In the genomic region with DNA sequence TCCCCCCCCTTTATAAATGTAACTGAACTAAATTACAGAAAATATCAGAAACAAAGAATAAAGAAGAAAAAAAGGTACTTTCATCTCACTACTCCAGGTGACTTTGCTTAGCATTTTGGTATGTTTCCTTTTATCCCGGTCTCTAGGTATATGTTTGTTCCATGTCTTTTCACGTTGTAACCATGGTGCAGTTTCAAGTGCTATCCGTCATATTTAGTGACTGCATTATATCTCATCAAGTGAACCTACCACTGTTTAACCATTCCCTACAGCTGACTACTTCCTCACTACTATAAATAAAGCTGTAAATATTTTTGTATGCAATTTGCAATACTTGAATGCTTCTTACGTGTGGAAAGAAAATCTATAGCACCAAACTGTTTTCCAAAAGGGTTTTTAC, we compare ENCODE assay signal across 8 cellular contexts. TPM values are rescaled to one million over a fixed set of nuclear protein-coding genes. Genes with fewer than 3 reads are reported as not detected.
DNase-seq lines count a peak whose midpoint lies in the region; ATAC-seq lines count a peak whose summit lies in the region.

No MANE protein-coding gene starts in this region.

- H3K4me3 ChIP-seq in BLaER1 treated with 17β-estradiol and CSF1 and Interleukin-3, amounts not matched to agents 10 nM and 100 nM = peak overlapping the region; percentile 80 to 97 (median 92)
- peak overlapping the region; percentile 94 for H3K4me3 ChIP-seq in adipocyte (ENCODE audit: low read length)

- ATAC-seq in HG03571 (IDR thresholded peaks at IDR 0.05; ENCODE audit: unreplicated experiment) = no peak

- H3K36me3 Mint-ChIP-seq in IgD-negative memory B cell = no peaks in the 10 kb centered on the region

- peaks cover 38 to 52% (median 46%) of the 10 kb centered on the region in 10 experiments for H3K4me1 ChIP-seq in BLaER1 treated with 17β-estradiol and CSF1 and Interleukin-3, amounts not matched to agents 10 nM and 100 nM
- peaks cover 39% of the 10 kb centered on the region for H3K4me1 ChIP-seq in adipocyte (ENCODE audit: control insufficient read depth, insufficient read depth, low read length)

- peak; percentile 23 for DNase-seq in adipocyte (ENCODE audit: low read depth)
- peak; percentile 4 for DNase-seq in medulla oblongata (ENCODE audit: extremely low spot score)
- DNase-seq in midbrain (lab: John Stamatoyannopoulos, UW) = no peak
- DNase-seq in middle frontal gyrus (ENCODE audit: extremely low spot score, low spot score) = no peak
- DNase-seq in HuH-7.5 (ENCODE audit: low spot score) = no peak

- H3K9me3 Mint-ChIP-seq in IgD-negative memory B cell = no peaks in the 10 kb centered on the region

- H3K27me3 Mint-ChIP-seq in IgD-negative memory B cell = no peaks in the 10 kb centered on the region

- peaks cover 48 to 68% (median 63%) of the 10 kb centered on the region in 11 experiments for H4K20me1 ChIP-seq in BLaER1 treated with 17β-estradiol and CSF1 and Interleukin-3, amounts not matched to agents 10 nM and 100 nM

- H3K4me3 Mint-ChIP-seq in IgD-negative memory B cell = peak overlapping the region in 3 of 4 donors; percentile 86 to 93 (median 90)

- peaks cover 9 to 30% (median 21%) of the 10 kb centered on the region in 11 experiments; a peak in 20 of 22 replicates for H3K36me3 ChIP-seq in BLaER1 treated with 17β-estradiol and CSF1 and Interleukin-3, amounts not matched to agents 10 nM and 100 nM
- peaks cover 7% of the 10 kb centered on the region for H3K36me3 ChIP-seq in adipocyte (ENCODE audit: control insufficient read depth, insufficient read depth, low read length, severe bottlenecking)

- no peaks in the 10 kb centered on the region for H3K27me3 ChIP-seq in BLaER1 treated with 17β-estradiol and CSF1 and Interleukin-3, amounts not matched to agents 10 nM and 100 nM
- H3K27me3 ChIP-seq in adipocyte (replicated peaks; ENCODE audit: control insufficient read depth, insufficient read depth, low read length) = no peaks in the 10 kb centered on the region

- H3K27ac ChIP-seq in BLaER1 treated with 17β-estradiol and CSF1 and Interleukin-3, amounts not matched to agents 10 nM and 100 nM = peak overlapping the region in 3 of 11 experiments; percentile 14 to 97 (median 88); a peak in 4 of 22 replicates

- H3K9me3 ChIP-seq in BLaER1 treated with 17β-estradiol and CSF1 and Interleukin-3, amounts not matched to agents 10 nM and 100 nM (replicated peaks in 1 of 11) = peaks cover 7 to 10% (median 7%) of the 10 kb centered on the region in 11 experiments
- no peaks in the 10 kb centered on the region for H3K9me3 ChIP-seq in adipocyte (ENCODE audit: control insufficient read depth, low read length)

- H3K4me1 Mint-ChIP-seq in IgD-negative memory B cell = peaks cover 5 to 18% (median 14%) of the 10 kb centered on the region in 3 donors

- H3K4me2 ChIP-seq in BLaER1 treated with 17β-estradiol and CSF1 and Interleukin-3, amounts not matched to agents 10 nM and 100 nM = peak overlapping the region; percentile 80 to 97 (median 86)

- H3K9ac ChIP-seq in BLaER1 treated with 17β-estradiol and CSF1 and Interleukin-3, amounts not matched to agents 10 nM and 100 nM = peak overlapping the region; percentile 92 to 99 (median 97); a peak in 19 of 22 replicates
- H3K9ac ChIP-seq in adipocyte (ENCODE audit: low read length) = peak overlapping the region; percentile 94

- H3K27ac Mint-ChIP-seq in IgD-negative memory B cell = peak overlapping the region in 2 of 3 donors; percentile 9 to 75

RNA-seq across cellular contexts. Expression of gene BTBD1, which starts 2.2 kb away (rescaled TPM):
- polyA plus RNA-seq in IgD-negative memory B cell = 49.7 TPM

RNA-seq across cellular contexts. Expression of gene TM6SF1, which starts 42.6 kb away (rescaled TPM):
- 0.29 TPM for polyA plus RNA-seq in IgD-negative memory B cell

RNA-seq across cellular contexts. Expression of gene C15orf40, which starts 53.4 kb away (rescaled TPM):
- 54.5 TPM for polyA plus RNA-seq in IgD-negative memory B cell

Comparison
In these comparisons a context has a peak if more than half of its experiments do, and no peak if none do; other contexts are left out.
1. DNase-seq: peak in adipocyte (single experiment) and medulla oblongata (single experiment); none in midbrain (single experiment), middle frontal gyrus (single experiment) and HuH-7.5 (single experiment).